In genomic region chr9:4106744-4107143, GRCh38 we compare ENCODE assay signal across 18 cellular contexts.
DNase-seq lines count a peak whose midpoint lies in the region; ATAC-seq, FAIRE-seq and TF ChIP-seq lines count a peak whose summit lies in the region.
"Had no signal": no experiment of that assay in that cellular context is flagged by ENCODE, and none has a peak within 500 bp of the region (broad histone marks: within the 10 kb centered on the region; RNA-seq: fewer than 3 reads in every experiment).

No MANE protein-coding gene starts in this region.

- in situ Hi-C loops in GM23248 (cut with MboI): no loop called here
- in situ Hi-C loops in gastrocnemius medialis (cut with MboI; ENCODE audit: low sequenced_read_pairs in 4 of 4): no loop called here

- H3K4me1 ChIP-seq in GM23248 (ENCODE audit: insufficient read depth) (peaks cover 25% of the 10 kb centered on the region), astrocyte (ENCODE audit: insufficient read depth, low read length) (peaks cover 24% of the 10 kb centered on the region), gastrocnemius medialis (peaks cover 0 to 9% of the 10 kb centered on the region in 2 donors)

- peaks cover 17% of the 10 kb centered on the region for H3F3A ChIP-seq in GM23248 (ENCODE audit: insufficient read depth)

- H4K20me1 ChIP-seq in GM23248 (ENCODE audit: insufficient read depth) (no peaks in the 10 kb centered on the region), astrocyte (ENCODE audit: insufficient read depth, low read length) (peaks cover 15% of the 10 kb centered on the region)

- no peaks in the 10 kb centered on the region for H3K27me3 Mint-ChIP-seq in astrocyte (ENCODE audit: low read depth, unreplicated experiment)
- H3K27me3 Mint-ChIP-seq: activated naive CD4-positive, alpha-beta T cell treated with anti-CD3 and anti-CD28 coated beads, Interleukin-2, amount 50 U/mL, for 24 hours had no signal

- peak; percentile 89 for DNase-seq in GM23248
- DNase-seq in astrocyte (ENCODE audit: low read depth): peak; percentile 97
- DNase-seq in Right ventricle myocardium superior: no peak
- peak; percentile 90 for DNase-seq in skeletal muscle cell (ENCODE audit: low read depth)
- no peak for DNase-seq in gastrocnemius medialis
- no peak for DNase-seq in activated T-cell treated with anti-CD3 and anti-CD28 coated beads, Interleukin-2, amount 50 U/mL, for 1 hour
- DNase-seq in hypothalamus (lab: John Stamatoyannopoulos, UW): no peak
- no peak for DNase-seq in activated naive CD4-positive, alpha-beta T cell treated with anti-CD3 and anti-CD28 coated beads, Interleukin-2, amount 50 U/mL, for 72 hours (ENCODE audit: low spot score in 2 of 2)
- DNase-seq: dermis blood vessel endothelial cell; kidney; MG63; naive B cell; NCI-H2107; stimulated activated CD4-positive, alpha-beta T cell treated with anti-CD3 and anti-CD28 coated beads, Interleukin-2, amount 100 ng/mL, for 48 hours had no signal

- H3K4me3 ChIP-seq in GM23248 (no peak overlapping the region), astrocyte (ENCODE audit: insufficient read depth, low read depth, low read length) (no peak overlapping the region), skeletal muscle cell (ENCODE audit: low read depth, low read length) (no peak overlapping the region), gastrocnemius medialis (no peak overlapping the region)
- H3K4me3 ChIP-seq: MG63, SK-N-MC, vagina had no signal

- H3K36me3 Mint-ChIP-seq in astrocyte (ENCODE audit: low read depth, unreplicated experiment): peaks cover 10% of the 10 kb centered on the region
- H3K36me3 Mint-ChIP-seq in activated naive CD4-positive, alpha-beta T cell treated with anti-CD3 and anti-CD28 coated beads, Interleukin-2, amount 50 U/mL, for 72 hours: peaks cover 0 to 6% of the 10 kb centered on the region in 2 donors
- H3K36me3 Mint-ChIP-seq: activated naive CD4-positive, alpha-beta T cell treated with anti-CD3 and anti-CD28 coated beads, Interleukin-2, amount 50 U/mL, for 24 hours; naive B cell had no signal

- peaks cover 37% of the 10 kb centered on the region for H3K4me1 Mint-ChIP-seq in astrocyte (ENCODE audit: low read depth, unreplicated experiment)
- H3K4me1 Mint-ChIP-seq: activated naive CD4-positive, alpha-beta T cell treated with anti-CD3 and anti-CD28 coated beads, Interleukin-2, amount 50 U/mL, for 24 hours; naive B cell had no signal

- FAIRE-seq in astrocyte (lab: Jason Lieb, UNC): peak; percentile 17
- FAIRE-seq: kidney had no signal

- no peaks in the 10 kb centered on the region for H3K9me3 ChIP-seq in GM23248 (ENCODE audit: low read depth)
- no peaks in the 10 kb centered on the region for H3K9me3 ChIP-seq in astrocyte (ENCODE audit: insufficient read depth, low read depth, low read length)
- no peaks in the 10 kb centered on the region for H3K9me3 ChIP-seq in gastrocnemius medialis
- H3K9me3 ChIP-seq: MG63, vagina had no signal

- no peaks in the 10 kb centered on the region for H3K9me2 ChIP-seq in GM23248 (ENCODE audit: insufficient read depth)

- H3K27me3 ChIP-seq in GM23248 (replicated peaks; ENCODE audit: insufficient read depth) (no peaks in the 10 kb centered on the region), astrocyte (ENCODE audit: insufficient read depth, low read length) (no peaks in the 10 kb centered on the region), gastrocnemius medialis (no peaks in the 10 kb centered on the region)
- H3K27me3 ChIP-seq: MG63, vagina had no signal

- intact Hi-C loops in Right ventricle myocardium superior (cut with DNase I): no loop called here
- intact Hi-C loops in gastrocnemius medialis (cut with DNase I; ENCODE audit: low total_unique reads): no loop called here

- no peak for TF ChIP-seq POLR2A in gastrocnemius medialis (IDR thresholded peaks at IDR 0.05)

- H3K27ac ChIP-seq in GM23248 (peak overlapping the region; percentile 44; the same call in 1 of the 2 replicates), astrocyte (ENCODE audit: low read depth, low read length) (peak overlapping the region; percentile 89), gastrocnemius medialis (no peak overlapping the region)
- H3K27ac ChIP-seq: C4-2B, SK-N-MC, vagina had no signal

- WGBS in GM23248 (ENCODE audit: low coverage in 1 of 2, low lambda C conversion rate in 2 of 2, missing lambda C conversion rate in 2 of 2), 2 experiments: 36 to 44% methylated on average over 4 of the region's 4 CpGs

- H3K4me3 Mint-ChIP-seq in astrocyte (ENCODE audit: unreplicated experiment): no peak overlapping the region
- H3K4me3 Mint-ChIP-seq: activated naive CD4-positive, alpha-beta T cell treated with anti-CD3 and anti-CD28 coated beads, Interleukin-2, amount 50 U/mL, for 24 hours; naive B cell had no signal

- H3K4me2 ChIP-seq in GM23248 (ENCODE audit: unreplicated experiment) (peak overlapping the region; percentile 21), astrocyte (ENCODE audit: low read length) (peak overlapping the region; percentile 34)

- H3K9ac ChIP-seq in GM23248 (no peak overlapping the region; the same call in 1 of the 2 replicates), astrocyte (ENCODE audit: low read length) (peak overlapping the region; percentile 38)

- no peak overlapping the region for H3K27ac Mint-ChIP-seq in astrocyte (ENCODE audit: unreplicated experiment)
- H3K27ac Mint-ChIP-seq in activated naive CD4-positive, alpha-beta T cell treated with anti-CD3 and anti-CD28 coated beads, Interleukin-2, amount 50 U/mL, for 72 hours: no peak overlapping the region
- H3K27ac Mint-ChIP-seq: activated naive CD4-positive, alpha-beta T cell treated with anti-CD3 and anti-CD28 coated beads, Interleukin-2, amount 50 U/mL, for 24 hours; naive B cell had no signal

- H3K36me3 ChIP-seq in GM23248 (ENCODE audit: low read depth): no peaks in the 10 kb centered on the region
- no peaks in the 10 kb centered on the region for H3K36me3 ChIP-seq in astrocyte (ENCODE audit: insufficient read depth, low read length)
- no peaks in the 10 kb centered on the region for H3K36me3 ChIP-seq in gastrocnemius medialis
- H3K36me3 ChIP-seq: MG63, vagina had no signal

- no peaks in the 10 kb centered on the region for H3K9me3 Mint-ChIP-seq in astrocyte (ENCODE audit: unreplicated experiment)
- peaks cover 0 to 11% of the 10 kb centered on the region in 2 donors for H3K9me3 Mint-ChIP-seq in activated naive CD4-positive, alpha-beta T cell treated with anti-CD3 and anti-CD28 coated beads, Interleukin-2, amount 50 U/mL, for 72 hours
- H3K9me3 Mint-ChIP-seq: activated naive CD4-positive, alpha-beta T cell treated with anti-CD3 and anti-CD28 coated beads, Interleukin-2, amount 50 U/mL, for 24 hours; naive B cell had no signal

- TF ChIP-seq CTCF in astrocyte (IDR thresholded peaks at IDR 0.05; ENCODE audit: insufficient read depth, low read depth, low read length): no peak
- no peak for TF ChIP-seq CTCF in gastrocnemius medialis (IDR thresholded peaks at IDR 0.05 in 4 of 5, conservative IDR thresholded peaks at IDR 0.05 in 1 of 5)

- H3K79me2 ChIP-seq in GM23248 (ENCODE audit: insufficient read depth): peaks cover 89% of the 10 kb centered on the region
- H3K79me2 ChIP-seq in astrocyte (ENCODE audit: insufficient read depth, low read length): peaks cover 89% of the 10 kb centered on the region

- ATAC-seq in Right ventricle myocardium superior (ENCODE audit: poor library complexity) (peak; percentile 36), gastrocnemius medialis (no peak)
- ATAC-seq in activated naive CD4-positive, alpha-beta T cell treated with anti-CD3 and anti-CD28 coated beads, Interleukin-2, amount 50 U/mL, for 72 hours: no peak

- H2AFZ ChIP-seq in GM23248: no peak overlapping the region
- no peak overlapping the region for H2AFZ ChIP-seq in astrocyte (ENCODE audit: low read depth, low read length)

Comparison
In these comparisons a context has a peak if more than half of its experiments do, and no peak if none do; other contexts are left out.
1. DNase-seq: peak in GM23248 (single experiment), astrocyte (single experiment) and skeletal muscle cell (single experiment); none in Right ventricle myocardium superior (single experiment), gastrocnemius medialis (0 of 2), activated T-cell treated with anti-CD3 and anti-CD28 coated beads, Interleukin-2, amount 50 U/mL, for 1 hour (single experiment), hypothalamus (0 of 51) and activated naive CD4-positive, alpha-beta T cell treated with anti-CD3 and anti-CD28 coated beads, Interleukin-2, amount 50 U/mL, for 72 hours (0 of 2).
2. H3K27ac ChIP-seq: peak in GM23248 (single experiment) and astrocyte (single experiment); none in gastrocnemius medialis (0 of 4).